ENCODE assay signal across 16 cellular contexts in genomic region chr1:201598396-201598795, GRCh38. TPM values are rescaled to one million over a fixed set of nuclear protein-coding genes. Genes with fewer than 3 reads are reported as not detected.
DNase-seq lines count a peak whose midpoint lies in the region; ATAC-seq and TF ChIP-seq lines count a peak whose summit lies in the region.
"Had no signal": no experiment of that assay in that cellular context is flagged by ENCODE, and none has a peak within 500 bp of the region (broad histone marks: within the 10 kb centered on the region; RNA-seq: fewer than 3 reads in every experiment).

No MANE protein-coding gene starts in this region.

- no peak overlapping the region for H3K4me3 Mint-ChIP-seq in stimulated activated memory B cell treated with anti-CD40 and anti-IgM and Interleukin-4, amounts not matched to agents 10 μg/mL and 1 μg/mL and 100 μg/mL, for 72 hours
- no peak overlapping the region for H3K4me3 Mint-ChIP-seq in H9
- H3K4me3 Mint-ChIP-seq: activated naive CD8-positive, alpha-beta T cell treated with anti-CD3 and anti-CD28 coated beads, Interleukin-2, amount 10 ng/mL, durations not matched to agents 7 days and 5 days; activated T-cell treated with anti-CD3 and anti-CD28 coated beads, Interleukin-2, amount 50 U/mL, for 72 hours; naive thymus-derived CD4-positive, alpha-beta T cell had no signal

- no peak overlapping the region for H2BK12ac ChIP-seq in H9 (ENCODE audit: insufficient read length, low read depth, low read length)

- no peaks in the 10 kb centered on the region for H3K23me2 ChIP-seq in H9 (ENCODE audit: insufficient read length, low read depth, low read length, poor library complexity, severe bottlenecking)

- no peak overlapping the region for H2AK5ac ChIP-seq in H9 (ENCODE audit: insufficient read length, low read length)

- H3T11ph ChIP-seq in H9 (ENCODE audit: low read length) = no peak overlapping the region

- no peak overlapping the region for H3K27ac Mint-ChIP-seq in stimulated activated memory B cell treated with anti-CD40 and anti-IgM and Interleukin-4, amounts not matched to agents 10 μg/mL and 1 μg/mL and 100 μg/mL, for 72 hours
- no peak overlapping the region for H3K27ac Mint-ChIP-seq in H9
- H3K27ac Mint-ChIP-seq: activated naive CD8-positive, alpha-beta T cell treated with anti-CD3 and anti-CD28 coated beads, Interleukin-2, amount 10 ng/mL, durations not matched to agents 7 days and 5 days; activated T-cell treated with anti-CD3 and anti-CD28 coated beads, Interleukin-2, amount 50 U/mL, for 72 hours; naive thymus-derived CD4-positive, alpha-beta T cell had no signal

- H3K4me3 ChIP-seq in left ventricle myocardium inferior (no peak overlapping the region), osteoblast (ENCODE audit: insufficient read depth, low read length) (no peak overlapping the region), Peyer's patch (no peak overlapping the region)
- H3K4me3 ChIP-seq: coronary artery, hepatocyte, prostate gland had no signal

- H3K4me2 ChIP-seq in osteoblast (ENCODE audit: insufficient read depth, low read length) (no peak overlapping the region), H9 (ENCODE audit: insufficient read depth, insufficient read length, low read length) (no peak overlapping the region)
- H3K4me2 ChIP-seq: hepatocyte had no signal

- no peak overlapping the region for H2BK15ac ChIP-seq in H9 (ENCODE audit: low read depth, low read length)

- ATAC-seq in Right ventricle myocardium inferior = no peak
- no peak for ATAC-seq in stimulated activated memory B cell treated with anti-CD40 and anti-IgM and Interleukin-4, amounts not matched to agents 10 μg/mL and 1 μg/mL and 100 μg/mL, for 72 hours
- ATAC-seq: activated T-cell treated with anti-CD3 and anti-CD28 coated beads, Interleukin-2, amount 50 U/mL, for 72 hours; naive thymus-derived CD4-positive, alpha-beta T cell had no signal

- H2BK5ac ChIP-seq in H9 (ENCODE audit: insufficient read length, low read length) = no peak overlapping the region

- no peaks in the 10 kb centered on the region for H3K36me3 Mint-ChIP-seq in stimulated activated memory B cell treated with anti-CD40 and anti-IgM and Interleukin-4, amounts not matched to agents 10 μg/mL and 1 μg/mL and 100 μg/mL, for 72 hours
- no peaks in the 10 kb centered on the region for H3K36me3 Mint-ChIP-seq in H9 (ENCODE audit: insufficient read depth in 1 of 3, low read depth in 3 of 3)
- H3K36me3 Mint-ChIP-seq: activated naive CD8-positive, alpha-beta T cell treated with anti-CD3 and anti-CD28 coated beads, Interleukin-2, amount 10 ng/mL, durations not matched to agents 7 days and 5 days had no signal

- H3K18ac ChIP-seq in H9 (ENCODE audit: insufficient read length, low read depth, low read length) = no peak overlapping the region

- WGBS in H9 (ENCODE audit: extremely low coverage, insufficient read length, low lambda C conversion rate) = no CpG with 5 or more reads among the region's 10 CpGs

- H2BK20ac ChIP-seq in H9 (ENCODE audit: low read depth, low read length, poor library complexity, severe bottlenecking) = no peak overlapping the region

- H3K9me3 Mint-ChIP-seq in stimulated activated memory B cell treated with anti-CD40 and anti-IgM and Interleukin-4, amounts not matched to agents 10 μg/mL and 1 μg/mL and 100 μg/mL, for 72 hours = no peaks in the 10 kb centered on the region
- H3K9me3 Mint-ChIP-seq in H9 = no peaks in the 10 kb centered on the region; a peak in 1 of 5 replicates
- H3K9me3 Mint-ChIP-seq: activated naive CD8-positive, alpha-beta T cell treated with anti-CD3 and anti-CD28 coated beads, Interleukin-2, amount 10 ng/mL, durations not matched to agents 7 days and 5 days; activated T-cell treated with anti-CD3 and anti-CD28 coated beads, Interleukin-2, amount 50 U/mL, for 72 hours had no signal

- DNase-seq in left ventricle myocardium inferior = no peak
- no peak for DNase-seq in Right ventricle myocardium inferior (ENCODE audit: missing footprints)
- DNase-seq in amniotic epithelial cell (ENCODE audit: low read depth) = peak; percentile 29
- no peak for DNase-seq in osteoblast (ENCODE audit: insufficient read length, low spot score, missing footprints)
- DNase-seq in Peyer's patch = no peak
- DNase-seq in H9 = no peak
- DNase-seq in KG1 (lab: John Stamatoyannopoulos, UW) = no peak
- DNase-seq: activated naive CD8-positive, alpha-beta T cell treated with anti-CD3 and anti-CD28 coated beads, Interleukin-2, amount 10 ng/mL, durations not matched to agents 7 days and 5 days; activated T-cell treated with anti-CD3 and anti-CD28 coated beads, Interleukin-2, amount 50 U/mL, for 72 hours; brain microvascular endothelial cell; naive thymus-derived CD4-positive, alpha-beta T cell; NCI-H82 had no signal

- peaks cover 21% of the 10 kb centered on the region for H3K27me3 Mint-ChIP-seq in stimulated activated memory B cell treated with anti-CD40 and anti-IgM and Interleukin-4, amounts not matched to agents 10 μg/mL and 1 μg/mL and 100 μg/mL, for 72 hours
- H3K27me3 Mint-ChIP-seq in H9 (ENCODE audit: low read depth) = peaks cover 8% of the 10 kb centered on the region

- H3K4ac ChIP-seq in H9 (ENCODE audit: low read depth, low read length) = no peak overlapping the region

- H3K27ac ChIP-seq in left ventricle myocardium inferior (replicated peaks) = peak overlapping the region; percentile 75
- H3K27ac ChIP-seq in osteoblast (ENCODE audit: low read depth, low read length) = peak overlapping the region; percentile 89
- H3K27ac ChIP-seq in Peyer's patch = peak overlapping the region in 1 of 4 donors; percentile 66
- no peak overlapping the region for H3K27ac ChIP-seq in H9 (ENCODE audit: insufficient read length, low read depth, low read length)
- H3K27ac ChIP-seq: brain microvascular endothelial cell, coronary artery, hepatocyte had no signal

- H3K23ac ChIP-seq in H9 (ENCODE audit: insufficient read length, low read depth, low read length) = no peak overlapping the region

- H4K5ac ChIP-seq in H9 (ENCODE audit: insufficient read length, low read depth, low read length) = no peak overlapping the region

- H3K79me1 ChIP-seq in H9 (ENCODE audit: insufficient read depth, low read depth, low read length, poor library complexity, severe bottlenecking) = no peaks in the 10 kb centered on the region

- H3K36me3 ChIP-seq in left ventricle myocardium inferior (no peaks in the 10 kb centered on the region), osteoblast (ENCODE audit: insufficient read depth, low read length) (peaks cover 26% of the 10 kb centered on the region), Peyer's patch (no peaks in the 10 kb centered on the region)
- H3K36me3 ChIP-seq: prostate gland had no signal

- no peaks in the 10 kb centered on the region for H3K4me1 Mint-ChIP-seq in stimulated activated memory B cell treated with anti-CD40 and anti-IgM and Interleukin-4, amounts not matched to agents 10 μg/mL and 1 μg/mL and 100 μg/mL, for 72 hours
- peaks cover 13 to 14% of the 10 kb centered on the region in 2 experiments for H3K4me1 Mint-ChIP-seq in H9
- H3K4me1 Mint-ChIP-seq: activated naive CD8-positive, alpha-beta T cell treated with anti-CD3 and anti-CD28 coated beads, Interleukin-2, amount 10 ng/mL, durations not matched to agents 7 days and 5 days had no signal

- no peak for TF ChIP-seq CTCF in left ventricle myocardium inferior (IDR thresholded peaks at IDR 0.05; ENCODE audit: borderline replicate concordance)
- TF ChIP-seq CTCF in osteoblast (IDR thresholded peaks at IDR 0.05; ENCODE audit: extremely low read depth, low read depth, low read length) = no peak
- no peak for TF ChIP-seq CTCF in Peyer's patch (IDR thresholded peaks at IDR 0.05)
- no peak for TF ChIP-seq CTCF in H9 (conservative IDR thresholded peaks at IDR 0.05)

- no peak overlapping the region for H4K91ac ChIP-seq in H9 (ENCODE audit: insufficient read length, low read depth, low read length)

- H2AFZ ChIP-seq in osteoblast (ENCODE audit: low read length) = no peak overlapping the region
- H2AFZ ChIP-seq in H9 (ENCODE audit: low read length) = no peak overlapping the region
- H2AFZ ChIP-seq: hepatocyte had no signal

- H3K9me3 ChIP-seq in left ventricle myocardium inferior (replicated peaks) (no peaks in the 10 kb centered on the region), osteoblast (ENCODE audit: low read depth, low read length) (no peaks in the 10 kb centered on the region), Peyer's patch (no peaks in the 10 kb centered on the region), H9 (ENCODE audit: control insufficient read depth, low read depth, low read length) (no peaks in the 10 kb centered on the region)
- H3K9me3 ChIP-seq: prostate gland had no signal

- peaks cover 11% of the 10 kb centered on the region for H4K20me1 ChIP-seq in osteoblast (ENCODE audit: insufficient read depth, low read length)
- no peaks in the 10 kb centered on the region for H4K20me1 ChIP-seq in H9 (ENCODE audit: control insufficient read depth, insufficient read depth, insufficient read length)

- no peak for TF ChIP-seq POLR2A in Peyer's patch (IDR thresholded peaks at IDR 0.05)

- no peak overlapping the region for H3K56ac ChIP-seq in H9 (ENCODE audit: insufficient read length, low read depth, low read length)

- no peak overlapping the region for H2BK120ac ChIP-seq in H9 (ENCODE audit: low read depth, low read length, poor library complexity, severe bottlenecking)

- H4K8ac ChIP-seq in H9 (replicated peaks; ENCODE audit: insufficient read length, low read depth, low read length) = no peak overlapping the region

- H3K14ac ChIP-seq in H9 (ENCODE audit: insufficient read depth, low read length) = no peak overlapping the region

- peaks cover 51% of the 10 kb centered on the region for H3K4me1 ChIP-seq in left ventricle myocardium inferior
- H3K4me1 ChIP-seq in osteoblast (ENCODE audit: insufficient read depth, low read length) = peaks cover 66% of the 10 kb centered on the region
- no peaks in the 10 kb centered on the region for H3K4me1 ChIP-seq in Peyer's patch
- H3K4me1 ChIP-seq in H9 (ENCODE audit: insufficient read depth, low read length) = no peaks in the 10 kb centered on the region; the same call in 1 of the 2 replicates
- H3K4me1 ChIP-seq: prostate gland had no signal

- intact Hi-C loops in left ventricle myocardium inferior (cut with micrococcal nuclease) (no loop called here), Right ventricle myocardium inferior (cut with DNase I) (no loop called here)

- H3K9ac ChIP-seq in H9 (ENCODE audit: extremely low read depth, insufficient read length, low read length) = no peak overlapping the region

- H3K27me3 ChIP-seq in left ventricle myocardium inferior (ENCODE audit: low read depth) (no peaks in the 10 kb centered on the region), osteoblast (ENCODE audit: insufficient read depth, low read length) (no peaks in the 10 kb centered on the region), Peyer's patch (no peaks in the 10 kb centered on the region), H9 (ENCODE audit: insufficient read depth, low read length) (no peaks in the 10 kb centered on the region)
- H3K27me3 ChIP-seq: brain microvascular endothelial cell, hepatocyte had no signal

- H3K79me2 ChIP-seq in osteoblast (ENCODE audit: insufficient read depth, low read length) (peaks cover 79% of the 10 kb centered on the region), H9 (ENCODE audit: insufficient read depth, low read length) (no peaks in the 10 kb centered on the region)
- H3K79me2 ChIP-seq: hepatocyte had no signal

RNA-seq across cellular contexts. Expression of gene NAV1, which starts 59.5 kb away (rescaled TPM):
- total RNA-seq in left ventricle myocardium inferior (74.8 TPM), Right ventricle myocardium inferior (69.0 TPM), osteoblast (47.0 and 47.1 TPM in 2 replicates), Peyer's patch (10 to 100 TPM in 3 of 4 donors, 1 to 10 TPM in 1; 6.7 to 47.9 (median 14.9) TPM), H9 (2021) (20.5 and 21.6 TPM in 2 replicates)
